In the genomic region with DNA sequence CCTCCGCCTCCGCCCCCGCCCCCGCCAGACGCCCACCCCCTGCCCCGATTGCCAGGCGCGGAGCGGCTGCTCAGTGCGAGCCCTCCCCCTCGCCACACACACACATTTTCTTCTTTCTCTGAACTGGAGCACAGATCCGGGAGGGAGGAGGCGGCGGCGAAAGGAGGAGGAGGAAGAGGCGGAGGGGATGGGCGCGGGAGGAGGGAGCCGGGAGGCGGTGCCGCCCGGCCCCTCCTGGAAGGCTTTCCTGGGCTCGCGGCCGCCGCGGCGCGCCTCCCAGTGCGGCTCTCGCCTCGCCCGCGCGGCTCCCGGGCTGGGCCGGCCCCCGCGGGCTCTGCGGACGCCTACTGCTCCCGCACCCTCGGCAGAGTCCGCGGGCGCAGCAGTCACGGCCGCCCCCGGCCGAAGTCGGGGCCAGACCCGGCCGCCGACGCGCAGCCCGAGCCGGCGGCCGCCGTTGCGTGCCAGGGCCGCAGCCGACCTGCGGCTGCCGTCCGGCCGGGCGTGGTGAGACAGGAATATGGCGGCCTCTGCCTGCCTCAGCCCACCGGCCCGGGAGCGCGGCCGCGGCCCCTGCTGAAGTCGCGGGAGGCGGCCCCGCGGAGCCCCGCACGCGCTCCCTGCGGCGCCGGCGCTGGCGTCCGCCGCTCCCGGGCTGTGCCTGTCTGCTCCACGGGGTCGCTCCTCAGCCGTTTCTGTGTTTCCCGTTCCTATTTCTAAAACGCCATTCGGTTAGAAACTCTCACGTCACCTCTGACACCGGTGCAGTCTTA, we compare ENCODE assay signal across 8 cellular contexts. TPM values are rescaled to one million over a fixed set of nuclear protein-coding genes. Genes with fewer than 3 reads are reported as not detected.
A peak's percentile ranks its signal among the peaks of the same experiment; 100 is the strongest.
DNase-seq lines count a peak whose midpoint lies in the region; ATAC-seq and TF ChIP-seq lines count a peak whose summit lies in the region.

No MANE protein-coding gene starts in this region.

- intact Hi-C loops in ascending aorta (cut with DNase I), result loop anchor here (2.0 to 10.0 kb wide), 7 partner anchors 85 to 857 kb away; a partner anchor contains a TSS
- intact Hi-C loops in posterior cingulate gyrus (cut with DNase I), result loop anchor here (2.0 to 10.0 kb wide), 3 partner anchors 55 to 277 kb away; no protein-coding TSS in a partner anchor
- intact Hi-C loops in transverse colon (cut with DNase I; ENCODE audit: low total_unique reads), result loop anchor here (10.0 kb wide), 1 partner anchor 187 kb away; no protein-coding TSS in a partner anchor

- H3K27ac ChIP-seq in ascending aorta, result peak overlapping the region; percentile 91 to 98
- peak overlapping the region; percentile 85 for H3K27ac ChIP-seq in right atrium auricular region
- H3K27ac ChIP-seq in transverse colon, result peak overlapping the region; percentile 92 to 98 (median 97)

- TF ChIP-seq EP300 in transverse colon (IDR thresholded peaks at IDR 0.05; ENCODE audit: low read depth), result no peak

- POLR2A ChIA-PET in GM10248 (lab: Yijun Ruan, JAX), result no interaction called here

- H3K4me1 ChIP-seq in ascending aorta (peaks cover 0 to 17% of the 10 kb centered on the region in 2 donors), right atrium auricular region (peaks cover 0 to 15% of the 10 kb centered on the region in 2 donors), transverse colon (peaks cover 13 to 61% (median 35%) of the 10 kb centered on the region in 4 donors)

- CTCF ChIA-PET in GM10248 (lab: Yijun Ruan, JAX), result no interaction called here

- peak; percentile 63 for TF ChIP-seq POLR2A in transverse colon (IDR thresholded peaks at IDR 0.05)

- H3K9me3 ChIP-seq in ascending aorta, result no peaks in the 10 kb centered on the region
- H3K9me3 ChIP-seq in right atrium auricular region, result no peaks in the 10 kb centered on the region
- no peaks in the 10 kb centered on the region for H3K9me3 ChIP-seq in transverse colon

- H3K4me3 ChIP-seq in ascending aorta (peak overlapping the region; percentile 88 to 95), right atrium auricular region (peak overlapping the region; percentile 54 to 73), transverse colon (peak overlapping the region; percentile 27 to 92 (median 70))

- WGBS in transverse colon (ENCODE audit: low coverage in 1 of 2), 2 donors, result 0% methylated on average over 60 of the region's 100 CpGs; no CpG with 5 or more reads in 1 of the 2 donors

- in situ Hi-C loops in transverse colon (cut with MboI; ENCODE audit: low pct_ligation_motif_present in 1 of 4, low pct_unique_long_range_greater_than_20kb in 1 of 4, low sequenced_read_pairs in 3 of 4), result loop anchor here in 3 of 4 donors (10.0 to 25.0 kb wide), 3 partner anchors 370 to 595 kb away; no protein-coding TSS in a partner anchor

- DNase-seq in GM10248 (ENCODE audit: extremely low spot score) (peak; percentile 21), NCI-H1694 treated with DMSO at 0.1 percent for 48 hours (lab: John Stamatoyannopoulos, UW) (peak; percentile 73), T1000 (lab: John Stamatoyannopoulos, UW) (peak; percentile 66), ascending aorta (ENCODE audit: low spot score in 2 of 2) (peak; percentile 74 to 94), right atrium auricular region (ENCODE audit: low spot score) (peak; percentile 91), posterior cingulate gyrus (peak; percentile 85 to 98 (median 90)), transverse colon (peak; percentile 93)

- no peaks in the 10 kb centered on the region for H3K36me3 ChIP-seq in ascending aorta
- H3K36me3 ChIP-seq in right atrium auricular region, result no peaks in the 10 kb centered on the region
- H3K36me3 ChIP-seq in transverse colon, result no peaks in the 10 kb centered on the region

- H3K27me3 ChIP-seq in ascending aorta (no peaks in the 10 kb centered on the region), right atrium auricular region (no peaks in the 10 kb centered on the region), transverse colon (no peaks in the 10 kb centered on the region)

- no peak for ATAC-seq in HG02623 (IDR thresholded peaks at IDR 0.05; ENCODE audit: unreplicated experiment)

- TF ChIP-seq CTCF in GM10248 (IDR thresholded peaks at IDR 0.05; ENCODE audit: control extremely low read depth, extremely low read depth, low read depth, missing control alignments), result no peak
- TF ChIP-seq CTCF in ascending aorta (IDR thresholded peaks at IDR 0.05), result no peak
- TF ChIP-seq CTCF in right atrium auricular region (IDR thresholded peaks at IDR 0.05), result no peak
- TF ChIP-seq CTCF in transverse colon (IDR thresholded peaks at IDR 0.05), result no peak

RNA-seq across cellular contexts. Expression of a gene that starts 0.4 kb away (rescaled TPM):
- total RNA-seq in ascending aorta (29.2 TPM), right atrium auricular region (10 to 100 TPM; 13.4 to 17.8 TPM), transverse colon (10 to 100 TPM; 36.3 to 54.9 (median 47.1) TPM)

Comparison
In these comparisons a context has a peak if more than half of its experiments do, and no peak if none do; other contexts are left out.
1. DNase-seq: peak in every context shown above with its lines; median percentile 93 in transverse colon; 91 in right atrium auricular region; 90 in posterior cingulate gyrus; 84 in ascending aorta; 73 in NCI-H1694 treated with DMSO at 0.1 percent for 48 hours; 66 in T1000; 21 in GM10248.